In the genomic region with DNA sequence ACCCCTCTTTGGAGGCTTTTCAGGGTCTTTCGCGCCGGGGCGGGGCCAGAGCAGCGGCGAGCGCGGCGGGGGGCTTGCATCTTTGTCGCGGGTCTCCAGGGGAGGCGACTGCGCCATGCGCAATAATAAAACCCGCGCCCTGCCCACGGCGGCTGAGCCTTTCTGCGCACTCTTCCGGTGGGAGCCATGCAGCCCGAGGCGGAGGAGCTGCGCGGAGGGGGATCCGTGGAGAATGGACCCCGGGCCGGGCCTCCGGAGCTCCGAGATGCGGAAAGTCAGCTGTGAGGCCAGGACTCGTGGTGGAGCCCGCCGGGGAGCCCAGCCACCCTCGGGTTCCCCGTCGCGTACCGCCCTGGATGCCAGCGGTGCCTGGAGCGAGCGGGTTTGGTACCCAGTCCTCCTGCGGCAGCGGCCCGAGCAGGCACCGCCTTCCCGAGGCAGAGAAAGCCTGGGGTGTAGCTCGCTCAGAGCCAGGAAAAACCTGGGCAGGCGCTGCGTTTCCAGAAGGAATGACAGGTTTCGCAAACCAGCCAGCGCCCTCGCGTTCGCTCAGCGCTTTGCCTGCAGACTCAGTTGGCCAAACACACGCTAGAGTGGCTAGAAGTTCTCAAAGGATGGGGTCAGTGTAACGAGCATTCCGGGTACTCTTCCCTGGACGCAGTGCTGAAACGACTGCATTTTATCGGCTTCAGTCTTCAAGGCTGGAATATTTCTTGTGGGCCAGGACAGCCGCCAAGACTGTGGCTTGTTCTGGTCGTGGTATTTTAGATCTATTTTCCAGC, we compare ENCODE assay signal across 8 cellular contexts. TPM values are rescaled to one million over a fixed set of nuclear protein-coding genes. Genes with fewer than 3 reads are reported as not detected.
DNase-seq lines count a peak whose midpoint lies in the region; ATAC-seq and TF ChIP-seq lines count a peak whose summit lies in the region.

No MANE protein-coding gene starts in this region.

- POLR2A ChIA-PET in AG04449 (lab: Yijun Ruan, JAX), result interaction anchor here (0.6 to 2.2 kb wide), 5 partner anchors 8 to 200 kb away, joined by 3 to 8 read pairs (median 3); no protein-coding TSS in a partner anchor
- POLR2A ChIA-PET in HEK293 (lab: Yijun Ruan, JAX), result interaction anchor here (0.5 to 1.5 kb wide), 11 partner anchors 10 to 231 kb away, joined by 3 to 11 read pairs (median 4); no protein-coding TSS in a partner anchor

- H3K4ac ChIP-seq in mesendoderm (ENCODE audit: low read depth, low read length), result peak overlapping the region; percentile 75

- H3K4me2 ChIP-seq in mesendoderm (ENCODE audit: low read length), result peak overlapping the region; percentile 68

- no peak for ATAC-seq in HG03108 (IDR thresholded peaks at IDR 0.05; ENCODE audit: unreplicated experiment)
- ATAC-seq in HG03159 (IDR thresholded peaks at IDR 0.05; ENCODE audit: unreplicated experiment), result no peak

- H2AK5ac ChIP-seq in mesendoderm (ENCODE audit: low read length), result no peak overlapping the region

- H3K9me3 ChIP-seq in HEK293 (ENCODE audit: control insufficient read depth, insufficient read depth, low read depth, low read length) (no peaks in the 10 kb centered on the region), thyroid gland (no peaks in the 10 kb centered on the region)

- H3K27me3 Mint-ChIP-seq in T-helper 1 cell treated with Interleukin-12 subunit alpha and Interleukin-12 subunit beta and Interleukin-4 antibody, amounts not matched to agents 30 μg/mL and 1 μg/mL, for 36 hours (ENCODE audit: low read depth), result peaks cover 74% of the 10 kb centered on the region
- H3K27me3 Mint-ChIP-seq in endothelial cell (ENCODE audit: unreplicated experiment), result no peaks in the 10 kb centered on the region

- TF ChIP-seq CTCF in AG04449 (IDR thresholded peaks at IDR 0.05; ENCODE audit: insufficient read depth, low read length, missing control alignments), result no peak
- no peak for TF ChIP-seq CTCF in HEK293 (tag by site-specific recombination; IDR thresholded peaks at IDR 0.05)
- no peak for TF ChIP-seq CTCF in endothelial cell (IDR thresholded peaks at IDR 0.05; ENCODE audit: unreplicated experiment)
- TF ChIP-seq CTCF in thyroid gland (IDR thresholded peaks at IDR 0.05), result peak in 1 of 6 experiments; percentile 16

- no peak overlapping the region for H4K5ac ChIP-seq in mesendoderm (ENCODE audit: low read length)

- H3K4me3 ChIP-seq in AG04449 (ENCODE audit: low read depth, low read length) (peak overlapping the region; percentile 86), HEK293 (ENCODE audit: low read depth, low read length) (peak overlapping the region; percentile 67), mesendoderm (ENCODE audit: low read length) (peak overlapping the region; percentile 72), thyroid gland (replicated peaks in 1 of 3) (peak overlapping the region; percentile 57 to 80 (median 72))

- no peaks in the 10 kb centered on the region for H3K9me3 Mint-ChIP-seq in T-helper 1 cell treated with Interleukin-12 subunit alpha and Interleukin-12 subunit beta and Interleukin-4 antibody, amounts not matched to agents 30 μg/mL and 1 μg/mL, for 36 hours
- H3K9me3 Mint-ChIP-seq in endothelial cell (ENCODE audit: unreplicated experiment), result no peaks in the 10 kb centered on the region

- no peak overlapping the region for H2BK15ac ChIP-seq in mesendoderm (replicated peaks; ENCODE audit: low read depth)

- CTCF ChIA-PET in AG04449 (lab: Yijun Ruan, JAX), result interaction anchor here (0.8 to 2.0 kb wide), 8 partner anchors 14 to 311 kb away, joined by 3 to 11 read pairs (median 4); no protein-coding TSS in a partner anchor
- CTCF ChIA-PET in HEK293 (lab: Yijun Ruan, JAX), result interaction anchor here (0.6 to 5.3 kb wide), 3 partner anchors 83 to 349 kb away, joined by 3 to 34 read pairs (median 5); no protein-coding TSS in a partner anchor

- H2BK5ac ChIP-seq in mesendoderm (ENCODE audit: low read length), result no peak overlapping the region

- H3K23ac ChIP-seq in mesendoderm (ENCODE audit: low read length), result no peak overlapping the region

- DNase-seq in AG04449 (ENCODE audit: low read depth, low spot score) (no peak), endothelial cell (ENCODE audit: low spot score) (peak; percentile 55), mesendoderm (peak; percentile 71), thyroid gland (peak; percentile 66 to 73)

- H3K27ac Mint-ChIP-seq in T-helper 1 cell treated with Interleukin-12 subunit alpha and Interleukin-12 subunit beta and Interleukin-4 antibody, amounts not matched to agents 30 μg/mL and 1 μg/mL, for 36 hours, result no peak overlapping the region
- no peak overlapping the region for H3K27ac Mint-ChIP-seq in endothelial cell (ENCODE audit: unreplicated experiment)

- peak overlapping the region; percentile 57; the same call in 1 of the 2 replicates for H3K27ac ChIP-seq in HEK293 (ENCODE audit: extremely low read depth, low read depth, low read length)
- peak overlapping the region; percentile 91 for H3K27ac ChIP-seq in mesendoderm (ENCODE audit: low read depth, low read length)
- H3K27ac ChIP-seq in thyroid gland, result peak overlapping the region; percentile 66 to 85 (median 76)

- H2BK120ac ChIP-seq in mesendoderm (ENCODE audit: low read depth, low read length), result peak overlapping the region; percentile 8

- peak overlapping the region; percentile 93 for H3K18ac ChIP-seq in mesendoderm (ENCODE audit: low read length)

- peaks cover 13% of the 10 kb centered on the region for H3K4me1 Mint-ChIP-seq in T-helper 1 cell treated with Interleukin-12 subunit alpha and Interleukin-12 subunit beta and Interleukin-4 antibody, amounts not matched to agents 30 μg/mL and 1 μg/mL, for 36 hours (ENCODE audit: low read depth)
- peaks cover 28% of the 10 kb centered on the region for H3K4me1 Mint-ChIP-seq in endothelial cell (ENCODE audit: unreplicated experiment)

- no peak overlapping the region for H4K8ac ChIP-seq in mesendoderm (ENCODE audit: low read depth, low read length)

- no peaks in the 10 kb centered on the region for H3K36me3 Mint-ChIP-seq in T-helper 1 cell treated with Interleukin-12 subunit alpha and Interleukin-12 subunit beta and Interleukin-4 antibody, amounts not matched to agents 30 μg/mL and 1 μg/mL, for 36 hours (ENCODE audit: low read depth)
- peaks cover 3% of the 10 kb centered on the region for H3K36me3 Mint-ChIP-seq in endothelial cell (ENCODE audit: low read depth, unreplicated experiment)

- peaks cover 23% of the 10 kb centered on the region for H3K79me2 ChIP-seq in mesendoderm (ENCODE audit: control insufficient read depth, insufficient read depth, low read length)

- peak overlapping the region; percentile 91 for H3K56ac ChIP-seq in mesendoderm (ENCODE audit: low read length)

- H3K9ac ChIP-seq in mesendoderm (ENCODE audit: low read length), result peak overlapping the region; percentile 81

- no CpG with 5 or more reads among the region's 63 CpGs for WGBS in mesendoderm (ENCODE audit: extremely low coverage, insufficient coverage, low lambda C conversion rate)
- WGBS in thyroid gland, 2 donors, result 1 to 3% methylated on average over 23 to 43 of the region's 63 CpGs

- H3K36me3 ChIP-seq in HEK293 (ENCODE audit: control insufficient read depth in 2 of 2, insufficient read depth in 1 of 2, low read length in 2 of 2) (no peaks in the 10 kb centered on the region), mesendoderm (ENCODE audit: control insufficient read depth, insufficient read depth, low read length) (no peaks in the 10 kb centered on the region), thyroid gland (no peaks in the 10 kb centered on the region)

- peak; percentile 2 to 55 for TF ChIP-seq POLR2A in thyroid gland (IDR thresholded peaks at IDR 0.05)

- no peaks in the 10 kb centered on the region for H3K27me3 ChIP-seq in mesendoderm (ENCODE audit: insufficient read depth, low read length, poor library complexity)
- no peaks in the 10 kb centered on the region for H3K27me3 ChIP-seq in thyroid gland

- peaks cover 2% of the 10 kb centered on the region for H3K79me1 ChIP-seq in mesendoderm (ENCODE audit: low read length)

- H3K4me3 Mint-ChIP-seq in T-helper 1 cell treated with Interleukin-12 subunit alpha and Interleukin-12 subunit beta and Interleukin-4 antibody, amounts not matched to agents 30 μg/mL and 1 μg/mL, for 36 hours, result peak overlapping the region; percentile 31
- H3K4me3 Mint-ChIP-seq in endothelial cell (ENCODE audit: unreplicated experiment), result peak overlapping the region; percentile 92

- H3K4me1 ChIP-seq in HEK293 (ENCODE audit: control insufficient read depth, insufficient read depth, low read length) (peaks cover 9% of the 10 kb centered on the region; the same call in 1 of the 2 replicates), mesendoderm (ENCODE audit: control insufficient read depth, low read depth, low read length) (peaks cover 5% of the 10 kb centered on the region), thyroid gland (peaks cover 15 to 20% of the 10 kb centered on the region in 2 donors)

- intact Hi-C loops in thyroid gland (cut with DNase I), result loop anchor here (5.0 to 10.0 kb wide), 2 partner anchors 81 to 226 kb away; no protein-coding TSS in a partner anchor

TF ChIP-seq in HEK293, 187 proteins besides CTCF, POLR2A, EP300 and RAD21 (continues in another document):
- no peak for TF ChIP-seq YY2 (tag by site-specific recombination; IDR thresholded peaks at IDR 0.05)
- no peak for TF ChIP-seq ZNF274 (IDR thresholded peaks at IDR 0.05; ENCODE audit: low read length)
- no peak for TF ChIP-seq ZNF274 (tag by site-specific recombination; IDR thresholded peaks at IDR 0.05; ENCODE audit: borderline replicate concordance)
- TF ChIP-seq ZNF2 (tag by site-specific recombination; IDR thresholded peaks at IDR 0.05), result peak; percentile 61; the same call in 1 of the 2 replicates
- no peak for TF ChIP-seq ZNF558 (tag by site-specific recombination; IDR thresholded peaks at IDR 0.05)
- peak; percentile 56 for TF ChIP-seq ZBTB20 (tag by site-specific recombination; IDR thresholded peaks at IDR 0.05)
- TF ChIP-seq, protein P1, sequence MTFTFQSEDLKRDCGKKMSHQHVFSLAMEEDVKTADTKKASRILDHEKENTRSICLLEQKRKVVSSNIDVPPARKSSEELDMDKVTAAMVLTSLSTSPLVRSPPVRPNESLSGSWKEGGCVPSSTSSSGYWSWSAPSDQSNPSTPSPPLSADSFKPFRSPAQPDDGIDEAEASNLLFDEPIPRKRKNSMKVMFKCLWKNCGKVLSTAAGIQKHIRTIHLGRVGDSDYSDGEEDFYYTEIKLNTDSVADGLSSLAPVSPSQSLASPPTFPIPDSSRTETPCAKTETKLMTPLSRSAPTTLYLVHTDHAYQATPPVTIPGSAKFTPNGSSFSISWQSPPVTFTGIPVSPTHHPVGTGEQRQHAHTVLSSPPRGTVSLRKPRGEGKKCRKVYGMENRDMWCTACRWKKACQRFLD (tag by site-specific recombination; IDR thresholded peaks at IDR 0.05), result no peak
- no peak for TF ChIP-seq ZBTB21 (tag by site-specific recombination; IDR thresholded peaks at IDR 0.05)
- TF ChIP-seq TRIM28 (IDR thresholded peaks at IDR 0.05; ENCODE audit: borderline replicate concordance, low read length), result peak; percentile 76; the same call in 1 of the 2 replicates
- TF ChIP-seq ZNF514 (tag by site-specific recombination; IDR thresholded peaks at IDR 0.05), result no peak
- TF ChIP-seq ZBTB8A (tag by site-specific recombination; IDR thresholded peaks at IDR 0.05), result peak; percentile 79

RNA-seq across cellular contexts. Expression of a gene that starts 1.3 kb away (rescaled TPM):
- total RNA-seq in endothelial cell (ENCODE audit: unreplicated experiment) (70.1 TPM), thyroid gland (100 to 1,000 TPM in 2 of 4 donors, 10 to 100 TPM in 2; 50.7 to 108 (median 79.4) TPM)
- 33.8 TPM for polyA plus RNA-seq in mesendoderm (2013, experiment 1 of 2)
- 34.4 TPM for polyA plus RNA-seq in mesendoderm (2013, experiment 2 of 2)
